In genomic region chr2:7988440-7988839, GRCh38 we compare ENCODE assay signal across 9 cellular contexts.
"Had no signal": no experiment of that assay in that cellular context is flagged by ENCODE, and none has a peak within 500 bp of the region (broad histone marks: within the 10 kb centered on the region; RNA-seq: fewer than 3 reads in every experiment).

No MANE protein-coding gene starts in this region.

- H2AFZ ChIP-seq: GM23248 had no signal

- H3K4me1 ChIP-seq: HAP-1 had no signal

- H3K4me2 ChIP-seq: GM23338 had no signal

- H3K36me3 ChIP-seq: HAP-1 had no signal

- H3K9ac ChIP-seq: GM23248 had no signal

- DNase-seq: GM23248, GOT3, H7, H9, HCEC 1CT, HFFc6 had no signal

- H3K4me3 ChIP-seq: GM23248, GM23338, HAP-1 had no signal

- H3K27ac ChIP-seq: GM23248 had no signal

- ATAC-seq: GM23338, HCT116 had no signal

- H3K9me3 ChIP-seq: HAP-1 had no signal
